ENCODE assay signal across 14 cellular contexts in the genomic region with DNA sequence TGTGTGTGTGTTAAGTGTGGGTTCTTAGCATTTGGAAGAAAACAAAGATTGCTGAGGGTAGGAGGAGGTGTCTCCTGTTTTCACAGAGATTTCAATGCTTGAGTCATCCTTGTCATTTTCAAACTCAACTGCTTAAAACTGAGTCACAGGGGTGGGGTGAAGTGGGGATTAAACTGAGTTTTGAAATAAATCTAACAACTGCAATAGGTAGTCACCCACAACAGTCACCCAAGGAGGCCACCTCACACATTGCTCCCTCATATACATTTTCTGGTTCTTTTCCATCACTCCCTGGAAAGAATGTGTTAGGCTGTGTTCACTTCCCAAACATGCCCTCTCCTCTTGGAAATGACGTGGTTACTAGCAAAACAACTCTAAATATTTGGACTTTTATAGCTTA.
DNase-seq lines count a peak whose midpoint lies in the region; ATAC-seq and TF ChIP-seq lines count a peak whose summit lies in the region.
"Had no signal": no experiment of that assay in that cellular context is flagged by ENCODE, and none has a peak within 500 bp of the region (broad histone marks: within the 10 kb centered on the region; RNA-seq: fewer than 3 reads in every experiment).

No MANE protein-coding gene starts in this region.

- CTCF ChIA-PET in RWPE1 (lab: Yijun Ruan, JAX): no interaction called here

- in situ Hi-C loops in Caki2 (cut with HindIII; ENCODE audit: low pct_unique_long_range_greater_than_20kb, low sequenced_read_pairs): no loop called here

- DNase-seq in A172 (ENCODE audit: low spot score) (peak; percentile 86), Caki2 (ENCODE audit: low read depth) (peak; percentile 43), RWPE1 (ENCODE audit: low spot score) (peak; percentile 73), fibroblast of the aortic adventitia (ENCODE audit: low read depth) (peak; percentile 76), erythroblast (lab: John Stamatoyannopoulos, UW) (no peak), NCI-H1092 (lab: John Stamatoyannopoulos, UW) (no peak)
- DNase-seq: activated CD4-positive, alpha-beta T cell treated with anti-CD3 and anti-CD28 coated beads, Interleukin-2, amount 50 U/mL, for 4 hours; Calu3; gastrocnemius medialis; NCI-H2227 treated with DMSO at 0.1 percent for 48 hours had no signal

- H3K27ac ChIP-seq in RWPE1: peak overlapping the region; percentile 74
- H3K27ac ChIP-seq: gastrocnemius medialis, parathyroid adenoma, SK-N-MC had no signal

- no peak for ATAC-seq in HG02571 (IDR thresholded peaks at IDR 0.05; ENCODE audit: unreplicated experiment)
- ATAC-seq in GM18867 (IDR thresholded peaks at IDR 0.05; ENCODE audit: unreplicated experiment): no peak
- ATAC-seq: gastrocnemius medialis had no signal

- POLR2A ChIA-PET in RWPE1 (lab: Yijun Ruan, JAX; ENCODE audit: low non-redundant PET): no interaction called here

- no peak overlapping the region for H3K4me3 ChIP-seq in fibroblast of the aortic adventitia (ENCODE audit: low read depth, low read length)
- H3K4me3 ChIP-seq: gastrocnemius medialis, SK-N-MC had no signal

- TF ChIP-seq CTCF in RWPE1 (conservative IDR thresholded peaks at IDR 0.05; ENCODE audit: low read depth): no peak
- no peak for TF ChIP-seq CTCF in fibroblast of the aortic adventitia (IDR thresholded peaks at IDR 0.05; ENCODE audit: insufficient read depth, low read length)

- no peak for TF ChIP-seq POLR2A in erythroblast (IDR thresholded peaks at IDR 0.05; ENCODE audit: low read length)

Comparison
In these comparisons a context has a peak if more than half of its experiments do, and no peak if none do; other contexts are left out.
1. DNase-seq: peak in A172 (single experiment), Caki2 (single experiment), RWPE1 (single experiment) and fibroblast of the aortic adventitia (single experiment); none in erythroblast (0 of 2) and NCI-H1092 (single experiment).